24 cellular contexts compared by ENCODE assay signal in genomic region chr3:103372031-103372430, GRCh38.
"Had no signal": no experiment of that assay in that cellular context is flagged by ENCODE, and none has a peak within 500 bp of the region (broad histone marks: within the 10 kb centered on the region; RNA-seq: fewer than 3 reads in every experiment).

No MANE protein-coding gene starts in this region.

- H3K4me3 ChIP-seq: left ventricle myocardium inferior, lung, ovary, right atrium auricular region, right lobe of liver, smooth muscle cell, transverse colon, upper lobe of left lung, vagina had no signal

- ATAC-seq: natural killer cell; right lobe of liver; stimulated activated memory B cell treated with anti-CD40 and anti-IgM and Interleukin-4, amounts not matched to agents 10 μg/mL and 1 μg/mL and 100 μg/mL, for 72 hours; stimulated activated naive CD8-positive, alpha-beta T cell treated with anti-CD3 and anti-CD28 coated beads, Interleukin-15, amount 100 ng/mL, for 72 hours had no signal

- H3K36me3 ChIP-seq: left ventricle myocardium inferior, ovary, right atrium auricular region, right lobe of liver, transverse colon, upper lobe of left lung, vagina had no signal

- DNase-seq: hippocampal formation; immature natural killer cell; kidney; left ventricle myocardium inferior; mesendoderm; naive B cell; natural killer cell; nephron progenitor cell; ovary; right lobe of liver; stimulated activated CD4-positive, alpha-beta T cell treated with anti-CD3 and anti-CD28 coated beads, Interleukin-1b, Interleukin-23, amount 100 ng/mL, for 48 hours; stimulated activated CD4-positive, alpha-beta T cell treated with anti-CD3 and anti-CD28 coated beads, Interleukin-2, amount 100 ng/mL, for 48 hours; stimulated activated CD4-positive, alpha-beta T cell treated with anti-CD3 and anti-CD28 coated beads, Interleukin-4, amount 100 ng/mL, for 4 hours; stimulated activated CD8-positive, alpha-beta memory T cell treated with anti-CD3 and anti-CD28 coated beads, Interleukin-4, amount 100 ng/mL, for 48 hours; stimulated activated naive CD4-positive, alpha-beta T cell treated with Interleukin-2 at 50 U/mL for 16 hours; stimulated activated naive CD8-positive, alpha-beta T cell treated with anti-CD3 and anti-CD28 coated beads, Interleukin-15, amount 100 ng/mL, for 72 hours; substantia nigra; transverse colon; upper lobe of left lung had no signal

- H3K9me3 ChIP-seq: left ventricle myocardium inferior, ovary, right atrium auricular region, right lobe of liver, transverse colon, upper lobe of left lung, vagina had no signal

- H3K4me1 ChIP-seq: left ventricle myocardium inferior, right atrium auricular region, right lobe of liver, transverse colon, upper lobe of left lung, vagina had no signal

- H3K27ac ChIP-seq: left ventricle myocardium inferior, ovary, right atrium auricular region, right lobe of liver, transverse colon, upper lobe of left lung, vagina had no signal

- H3K27me3 ChIP-seq: ovary, right atrium auricular region, right lobe of liver, transverse colon, upper lobe of left lung, vagina had no signal
